8 cellular contexts compared by ENCODE assay signal in the genomic region with DNA sequence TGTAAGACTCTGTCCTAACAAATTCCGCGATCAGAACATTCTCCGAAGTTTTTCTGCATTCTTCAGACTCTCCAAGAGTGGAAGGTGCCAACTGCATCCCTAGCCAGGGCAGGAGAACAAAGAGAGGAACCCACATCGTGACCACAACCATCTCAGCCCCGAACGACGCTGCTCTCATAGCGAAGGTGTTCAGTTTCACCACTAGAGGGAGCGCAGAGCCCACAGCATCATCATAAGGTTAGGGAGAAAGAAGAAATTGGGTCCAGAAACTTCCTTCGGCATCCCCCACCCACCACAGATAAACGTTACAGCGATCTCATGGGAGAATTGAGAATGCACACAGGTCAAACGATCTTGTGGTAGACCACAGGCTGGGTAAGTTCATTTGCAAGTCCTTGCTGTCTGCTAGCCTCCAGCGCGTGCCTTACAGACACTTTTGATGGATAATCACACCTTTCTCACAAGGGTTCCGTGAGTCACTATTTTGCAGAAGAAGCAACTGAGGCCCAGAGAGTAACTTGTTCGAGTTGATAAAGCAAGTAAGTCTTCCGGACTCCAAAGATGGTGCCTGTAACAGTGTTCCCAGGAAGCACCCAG. TPM values are rescaled to one million over a fixed set of nuclear protein-coding genes. Genes with fewer than 3 reads are reported as not detected.
A peak's percentile ranks its signal among the peaks of the same experiment; 100 is the strongest.
DNase-seq lines count a peak whose midpoint lies in the region; ATAC-seq lines count a peak whose summit lies in the region.

No MANE protein-coding gene starts in this region.

- peak; percentile 77 for DNase-seq in ACHN
- peak; percentile 62 for DNase-seq in MV-4-11 (lab: John Stamatoyannopoulos, UW)
- DNase-seq in SK-MEL-5 (ENCODE audit: low read depth, low spot score) = peak; percentile 87
- peak in 3 of 4 experiments; percentile 4 to 19 (median 12) for DNase-seq in activated naive CD4-positive, alpha-beta T cell (lab: John Stamatoyannopoulos, UW)
- DNase-seq in globus pallidus (ENCODE audit: low spot score) = peak; percentile 74
- peak; percentile 80 for DNase-seq in pons (ENCODE audit: low spot score)

- ATAC-seq in GM18868 (IDR thresholded peaks at IDR 0.05; ENCODE audit: unreplicated experiment) (peak; percentile 67), HG02763 (IDR thresholded peaks at IDR 0.05; ENCODE audit: unreplicated experiment) (no peak)

- in situ Hi-C loops in ACHN (cut with HindIII; ENCODE audit: low pct_ligation_motif_present, low pct_unique_long_range_greater_than_20kb, low sequenced_read_pairs) = loop anchor here (10.0 kb wide), 1 partner anchor 564 kb away; no protein-coding TSS in a partner anchor
- in situ Hi-C loops in SK-MEL-5 (cut with HindIII; ENCODE audit: low pct_unique_long_range_greater_than_20kb, low sequenced_read_pairs) = no loop called here

RNA-seq across cellular contexts. Expression of gene ARL4C, which starts 53.7 kb away (rescaled TPM):
- total RNA-seq in SK-MEL-5 (2014; rRNA removed; shearing (Covaris generic)) = 4.3 and 6.1 TPM in 2 replicates
- polyA plus RNA-seq in SK-MEL-5 (2015; cell fraction: cytosol; rRNA removed) = 8.3 and 9.9 TPM in 2 replicates
- 4.1 and 5.2 TPM in 2 replicates for polyA plus RNA-seq in SK-MEL-5 (2015; cell fraction: nucleus; rRNA removed)

Comparison
In these comparisons a context has a peak if more than half of its experiments do, and no peak if none do; other contexts are left out.
1. DNase-seq: peak in every context shown above with its lines; median percentile 87 in SK-MEL-5; 80 in pons; 77 in ACHN; 74 in globus pallidus; 62 in MV-4-11; 12 in activated naive CD4-positive, alpha-beta T cell.